10 cellular contexts compared by ENCODE assay signal in genomic region chrX:118824173-118824782, GRCh38. TPM values are rescaled to one million over a fixed set of nuclear protein-coding genes. Genes with fewer than 3 reads are reported as not detected.
A peak's percentile ranks its signal among the peaks of the same experiment; 100 is the strongest.
DNase-seq lines count a peak whose midpoint lies in the region; TF ChIP-seq lines count a peak whose summit lies in the region.
"Had no signal": no experiment of that assay in that cellular context is flagged by ENCODE, and none has a peak within 500 bp of the region (broad histone marks: within the 10 kb centered on the region; RNA-seq: fewer than 3 reads in every experiment).

No MANE protein-coding gene starts in this region.

- no peak for TF ChIP-seq CTCF in Calu3 (IDR thresholded peaks at IDR 0.05; ENCODE audit: unreplicated experiment)
- TF ChIP-seq CTCF in Loucy (conservative IDR thresholded peaks at IDR 0.05; ENCODE audit: low read length): no peak
- TF ChIP-seq CTCF in dorsolateral prefrontal cortex (IDR thresholded peaks at IDR 0.05 in 54 of 56, conservative IDR thresholded peaks at IDR 0.05 in 2 of 56; ENCODE audit: low read depth in 1 of 56, partially characterized antibody in 56 of 56): no peak
- no peak for TF ChIP-seq CTCF in parathyroid adenoma (IDR thresholded peaks at IDR 0.05)
- TF ChIP-seq CTCF in spleen (IDR thresholded peaks at IDR 0.05 in 8 of 11, conservative IDR thresholded peaks at IDR 0.05 in 3 of 11): no peak

- H3K9me3 ChIP-seq in Loucy (ENCODE audit: insufficient read depth, low read depth, low read length) (no peaks in the 10 kb centered on the region), parathyroid adenoma (ENCODE audit: control insufficient read depth, low read length) (no peaks in the 10 kb centered on the region), spleen (peaks cover 0 to 5% (median 0%) of the 10 kb centered on the region in 8 donors)
- H3K9me3 ChIP-seq: adrenal gland had no signal

- H3K79me2 ChIP-seq in Loucy (ENCODE audit: insufficient read depth, low read length) (no peaks in the 10 kb centered on the region), parathyroid adenoma (no peaks in the 10 kb centered on the region)

- 4 to 37% (median 6%) methylated on average over 16 to 24 of the region's 24 CpGs for WGBS in spleen, 5 donors

- intact Hi-C loops in Calu3 (cut with micrococcal nuclease; ENCODE audit: unreplicated experiment) (no loop called here), dorsolateral prefrontal cortex (cut with DNase I) (no loop called here), spleen (cut with DNase I; ENCODE audit: low total_unique reads) (no loop called here)

- H3K4me1 ChIP-seq in Loucy (ENCODE audit: insufficient read depth, low read length, poor library complexity, severe bottlenecking): no peaks in the 10 kb centered on the region
- H3K4me1 ChIP-seq in parathyroid adenoma: no peaks in the 10 kb centered on the region
- peaks cover 0 to 27% (median 17%) of the 10 kb centered on the region in 6 donors for H3K4me1 ChIP-seq in spleen
- H3K4me1 ChIP-seq: adrenal gland had no signal

- CTCF ChIA-PET in Calu3 (lab: Charles Lee): interaction anchor here (1.7 kb wide), 1 partner anchor 15 kb away, joined by 10 read pairs; no protein-coding TSS in a partner anchor

- peaks cover 2% of the 10 kb centered on the region for H3K9me3 Mint-ChIP-seq in Calu3 (ENCODE audit: low read depth, unreplicated experiment)

- no peak for TF ChIP-seq POLR2A in spleen (IDR thresholded peaks at IDR 0.05)

- no peak overlapping the region for H3K27ac Mint-ChIP-seq in Calu3 (ENCODE audit: unreplicated experiment)

- H3K9ac ChIP-seq in Loucy (ENCODE audit: low read depth, low read length, poor library complexity, severe bottlenecking) (no peak overlapping the region), parathyroid adenoma (no peak overlapping the region)

- H3K4me3 ChIP-seq in Loucy (ENCODE audit: low read length, poor library complexity, severe bottlenecking) (peak overlapping the region; percentile 36), dorsolateral prefrontal cortex (peak overlapping the region; percentile 0 to 70 (median 51)), parathyroid adenoma (ENCODE audit: low read depth, low read length) (no peak overlapping the region), spleen (peak overlapping the region in 3 of 8 donors; percentile 19 to 58 (median 30))

- H3K4me2 ChIP-seq in Loucy (ENCODE audit: low read depth, low read length, poor library complexity, severe bottlenecking) (peak overlapping the region; percentile 76), parathyroid adenoma (ENCODE audit: low read length) (peak overlapping the region; percentile 61)

- H2AFZ ChIP-seq in Loucy (ENCODE audit: low read length): no peak overlapping the region
- H2AFZ ChIP-seq in parathyroid adenoma: no peak overlapping the region

- no peaks in the 10 kb centered on the region for H4K20me1 ChIP-seq in Loucy (ENCODE audit: insufficient read depth, low read length, poor library complexity, severe bottlenecking)

- H3K27me3 ChIP-seq in Loucy (ENCODE audit: insufficient read depth, low read length, poor library complexity, severe bottlenecking) (peaks cover 7% of the 10 kb centered on the region), dorsolateral prefrontal cortex (peaks cover 0 to 82% (median 15%) of the 10 kb centered on the region in 45 donors), parathyroid adenoma (ENCODE audit: control insufficient read depth, insufficient read depth, low read length) (no peaks in the 10 kb centered on the region), spleen (replicated peaks in 1 of 7) (peaks cover 0 to 63% (median 49%) of the 10 kb centered on the region in 7 donors)

- H3K27ac ChIP-seq in dorsolateral prefrontal cortex (peak overlapping the region in 1 of 59 donors; percentile 48), parathyroid adenoma (no peak overlapping the region), spleen (no peak overlapping the region)
- H3K27ac ChIP-seq: adrenal gland had no signal

- no peaks in the 10 kb centered on the region for H3K9me2 ChIP-seq in Loucy (replicated peaks; ENCODE audit: low read depth, low read length)

- DNase-seq in Calu3: no peak
- peak in 1 of 10 donors; percentile 32 for DNase-seq in dorsolateral prefrontal cortex
- no peak for DNase-seq in NCI-H2171 treated with DMSO at 0.1 percent for 48 hours (lab: John Stamatoyannopoulos, UW)
- DNase-seq in kidney glomerular epithelial cell (lab: John Stamatoyannopoulos, UW): no peak
- no peak for DNase-seq in spleen

- H3K36me3 ChIP-seq in Loucy (ENCODE audit: insufficient read depth, low read length) (no peaks in the 10 kb centered on the region), parathyroid adenoma (ENCODE audit: control insufficient read depth, insufficient read depth, low read length) (no peaks in the 10 kb centered on the region), spleen (no peaks in the 10 kb centered on the region)
- H3K36me3 ChIP-seq: adrenal gland had no signal

- H3K36me3 Mint-ChIP-seq in Calu3 (ENCODE audit: insufficient read depth, unreplicated experiment): no peaks in the 10 kb centered on the region

- H3K4me1 Mint-ChIP-seq in Calu3 (ENCODE audit: low read depth, unreplicated experiment): peaks cover 11% of the 10 kb centered on the region

- H3K4me3 Mint-ChIP-seq in Calu3 (ENCODE audit: low read depth, unreplicated experiment): peak overlapping the region; percentile 75

- peaks cover 65% of the 10 kb centered on the region for H3K27me3 Mint-ChIP-seq in Calu3 (ENCODE audit: unreplicated experiment)

- no peaks in the 10 kb centered on the region for H3F3A ChIP-seq in Loucy (ENCODE audit: low read depth)

- BruUV-seq in Calu3 (replicated peaks; lab: Mats Ljungman, UMichigan): no TSS peak

RNA-seq across cellular contexts. Expression of gene ZCCHC12, which starts 0.7 kb away (rescaled TPM):
- not detected in 2 replicates for total RNA-seq in Calu3 (2022)
- 10 to 100 TPM in 114 of 120 experiments, 1 to 10 TPM in 6; 6.2 to 64.5 (median 24.5) TPM for total RNA-seq in dorsolateral prefrontal cortex
- total RNA-seq in spleen: under 1 TPM in 1 of 7 donors, not detected in 6; 0.65 TPM
- under 1 TPM in 2 of 3 donors, not detected in 1; 0.03 to 0.49 TPM for polyA plus RNA-seq in spleen
- total RNA-seq: liver, RPMI7951 had no signal
- polyA plus RNA-seq: liver had no signal
